ENCODE assay signal across 29 cellular contexts in the genomic region with DNA sequence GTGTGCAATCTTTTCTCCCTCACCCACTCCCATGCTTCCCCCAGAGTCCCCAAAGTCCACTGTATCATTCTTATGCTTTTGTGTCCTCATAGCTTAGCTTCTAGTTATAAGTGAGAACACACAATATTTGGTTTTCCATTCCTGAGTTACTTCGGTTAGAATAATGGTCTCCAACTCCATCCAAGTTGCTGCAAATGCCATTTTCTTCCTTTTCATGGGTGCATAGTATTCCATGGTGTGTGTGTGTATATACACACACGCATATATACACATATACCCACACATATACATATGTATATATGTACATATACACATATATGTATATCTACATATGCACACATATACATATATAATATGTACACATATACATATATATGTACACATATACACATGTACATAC.
"Had no signal": no experiment of that assay in that cellular context is flagged by ENCODE, and none has a peak within 500 bp of the region (broad histone marks: within the 10 kb centered on the region; RNA-seq: fewer than 3 reads in every experiment).

No MANE protein-coding gene starts in this region.

- H3K4me1 Mint-ChIP-seq: stimulated activated effector memory CD8-positive, alpha-beta T cell treated with anti-CD3 and anti-CD28 coated beads, Interleukin-12 subunit alpha, Interleukin-12 subunit beta, amount 100 ng/mL, for 72 hours; stimulated activated memory B cell treated with anti-CD40 and anti-IgM and Interleukin-4, amounts not matched to agents 10 μg/mL and 1 μg/mL and 100 μg/mL, for 72 hours; stimulated activated naive B cell treated with anti-CD40 and anti-IgM and Interleukin-4, amounts not matched to agents 10 μg/mL and 1 μg/mL and 100 μg/mL, for 72 hours; stimulated activated naive CD8-positive, alpha-beta T cell treated with anti-CD3 and anti-CD28 coated beads, Interleukin-15, amount 100 ng/mL, for 72 hours had no signal

- H3K4me1 ChIP-seq: stomach, suprapubic skin, testis, thyroid gland, tibial nerve, transverse colon, upper lobe of left lung, upper lobe of right lung, uterus, vagina had no signal

- H3K27me3 ChIP-seq: stomach, suprapubic skin, testis, thyroid gland, tibial artery, tibial nerve, transverse colon, upper lobe of left lung, upper lobe of right lung, uterus, vagina had no signal

- H3K27ac ChIP-seq: stomach, suprapubic skin, testis, thoracic aorta, thyroid gland, tibial artery, tibial nerve, transverse colon, upper lobe of left lung, upper lobe of right lung, uterus, vagina had no signal

- H3K4me3 ChIP-seq: stomach, suprapubic skin, testis, thoracic aorta, thyroid gland, tibial artery, tibial nerve, transverse colon, upper lobe of left lung, upper lobe of right lung, uterus, vagina had no signal

- FAIRE-seq: urothelium cell line had no signal

- H3K27me3 Mint-ChIP-seq: stimulated activated memory B cell treated with anti-CD40 and anti-IgM and Interleukin-4, amounts not matched to agents 10 μg/mL and 1 μg/mL and 100 μg/mL, for 72 hours; stimulated activated naive B cell treated with anti-CD40 and anti-IgM and Interleukin-4, amounts not matched to agents 10 μg/mL and 1 μg/mL and 100 μg/mL, for 72 hours had no signal

- ATAC-seq: stimulated activated effector memory CD8-positive, alpha-beta T cell treated with anti-CD3 and anti-CD28 coated beads, Interleukin-12 subunit alpha, Interleukin-12 subunit beta, amount 100 ng/mL, for 72 hours; stimulated activated memory B cell treated with anti-CD40 and anti-IgM and Interleukin-4, amounts not matched to agents 10 μg/mL and 1 μg/mL and 100 μg/mL, for 72 hours; stimulated activated naive B cell treated with anti-CD40 and anti-IgM and Interleukin-4, amounts not matched to agents 10 μg/mL and 1 μg/mL and 100 μg/mL, for 72 hours; stimulated activated naive CD8-positive, alpha-beta T cell treated with anti-CD3 and anti-CD28 coated beads, Interleukin-15, amount 100 ng/mL, for 72 hours; stimulated activated naive CD8-positive, alpha-beta T cell treated with anti-CD3 and anti-CD28 coated beads, Interleukin-15, Interleukin-2, amounts not matched to agents 100 U/mL and 50 U/mL, for 24 hours; upper lobe of right lung had no signal

- H3K9me3 Mint-ChIP-seq: stimulated activated effector memory CD8-positive, alpha-beta T cell treated with anti-CD3 and anti-CD28 coated beads, Interleukin-12 subunit alpha, Interleukin-12 subunit beta, amount 100 ng/mL, for 72 hours; stimulated activated memory B cell treated with anti-CD40 and anti-IgM and Interleukin-4, amounts not matched to agents 10 μg/mL and 1 μg/mL and 100 μg/mL, for 72 hours; stimulated activated naive CD8-positive, alpha-beta T cell treated with anti-CD3 and anti-CD28 coated beads, Interleukin-15, Interleukin-2, amounts not matched to agents 100 ng/mL and 50 ng/mL, for 24 hours had no signal

- H3K27ac Mint-ChIP-seq: stimulated activated effector memory CD8-positive, alpha-beta T cell treated with anti-CD3 and anti-CD28 coated beads, Interleukin-12 subunit alpha, Interleukin-12 subunit beta, amount 100 ng/mL, for 72 hours; stimulated activated memory B cell treated with anti-CD40 and anti-IgM and Interleukin-4, amounts not matched to agents 10 μg/mL and 1 μg/mL and 100 μg/mL, for 72 hours; stimulated activated naive B cell treated with anti-CD40 and anti-IgM and Interleukin-4, amounts not matched to agents 10 μg/mL and 1 μg/mL and 100 μg/mL, for 72 hours; stimulated activated naive CD8-positive, alpha-beta T cell treated with anti-CD3 and anti-CD28 coated beads, Interleukin-15, amount 100 ng/mL, for 72 hours; stimulated activated naive CD8-positive, alpha-beta T cell treated with anti-CD3 and anti-CD28 coated beads, Interleukin-15, Interleukin-2, amounts not matched to agents 100 ng/mL and 50 ng/mL, for 24 hours; type B pancreatic cell had no signal

- DNase-seq: stimulated activated CD4-positive, alpha-beta T cell treated with anti-CD3 and anti-CD28 coated beads, Interleukin-2, amount 100 ng/mL, for 48 hours; stimulated activated CD4-positive, alpha-beta T cell treated with anti-CD3 and anti-CD28 coated beads, Interleukin-4, amount 100 ng/mL, for 1 hour; stimulated activated CD4-positive, alpha-beta T cell treated with anti-CD3 and anti-CD28 coated beads, Interleukin-4, amount 100 ng/mL, for 24 hours; stimulated activated CD4-positive, alpha-beta T cell treated with anti-CD3 and anti-CD28 coated beads, Interleukin-4, amount 100 ng/mL, for 4 hours; stimulated activated CD8-positive, alpha-beta memory T cell treated with anti-CD3 and anti-CD28 coated beads, Interleukin-4, amount 100 ng/mL, for 48 hours; stimulated activated naive B cell treated with anti-CD40 and anti-IgM and Interleukin-4, amounts not matched to agents 10 μg/mL and 1 μg/mL and 100 μg/mL, for 72 hours; stimulated activated naive CD4-positive, alpha-beta T cell; stimulated activated naive CD4-positive, alpha-beta T cell treated with Interleukin-2 at 50 U/mL for 16 hours; stimulated activated naive CD8-positive, alpha-beta T cell treated with anti-CD3 and anti-CD28 coated beads, Interleukin-15, amount 100 ng/mL, for 72 hours; stimulated activated naive CD8-positive, alpha-beta T cell treated with anti-CD3 and anti-CD28 coated beads, Interleukin-15, Interleukin-2, amounts not matched to agents 100 U/mL and 50 U/mL, for 24 hours; stomach; substantia nigra; testis; thyroid gland; tibial artery; transverse colon; trophoblast cell; upper lobe of left lung; upper lobe of right lung; uterus had no signal

- H3K9me3 ChIP-seq: stomach, suprapubic skin, testis, thoracic aorta, thyroid gland, tibial artery, tibial nerve, transverse colon, upper lobe of left lung, upper lobe of right lung, uterus, vagina had no signal

- H3K36me3 ChIP-seq: stomach, suprapubic skin, thyroid gland, tibial nerve, transverse colon, upper lobe of left lung, upper lobe of right lung, uterus, vagina had no signal

- H3K36me3 Mint-ChIP-seq: stimulated activated effector memory CD8-positive, alpha-beta T cell treated with anti-CD3 and anti-CD28 coated beads, Interleukin-12 subunit alpha, Interleukin-12 subunit beta, amount 100 ng/mL, for 72 hours; stimulated activated memory B cell treated with anti-CD40 and anti-IgM and Interleukin-4, amounts not matched to agents 10 μg/mL and 1 μg/mL and 100 μg/mL, for 72 hours; stimulated activated naive B cell treated with anti-CD40 and anti-IgM and Interleukin-4, amounts not matched to agents 10 μg/mL and 1 μg/mL and 100 μg/mL, for 72 hours; type B pancreatic cell had no signal

- H3K4me3 Mint-ChIP-seq: stimulated activated effector memory CD8-positive, alpha-beta T cell treated with anti-CD3 and anti-CD28 coated beads, Interleukin-12 subunit alpha, Interleukin-12 subunit beta, amount 100 ng/mL, for 72 hours; stimulated activated memory B cell treated with anti-CD40 and anti-IgM and Interleukin-4, amounts not matched to agents 10 μg/mL and 1 μg/mL and 100 μg/mL, for 72 hours; stimulated activated naive B cell treated with anti-CD40 and anti-IgM and Interleukin-4, amounts not matched to agents 10 μg/mL and 1 μg/mL and 100 μg/mL, for 72 hours; stimulated activated naive CD8-positive, alpha-beta T cell treated with anti-CD3 and anti-CD28 coated beads, Interleukin-15, amount 100 ng/mL, for 72 hours; stimulated activated naive CD8-positive, alpha-beta T cell treated with anti-CD3 and anti-CD28 coated beads, Interleukin-15, Interleukin-2, amounts not matched to agents 100 ng/mL and 50 ng/mL, for 24 hours; type B pancreatic cell had no signal
